ENCODE assay signal across 31 cellular contexts in genomic region chr18:65436430-65436829, GRCh38.
DNase-seq lines count a peak whose midpoint lies in the region; ATAC-seq and TF ChIP-seq lines count a peak whose summit lies in the region.
"Had no signal": no experiment of that assay in that cellular context is flagged by ENCODE, and none has a peak within 500 bp of the region (broad histone marks: within the 10 kb centered on the region; RNA-seq: fewer than 3 reads in every experiment).

No MANE protein-coding gene starts in this region.

- CTCF ChIA-PET in WTC11 (lab: Charles Lee) = no interaction called here

- POLR2A ChIA-PET in WTC11 (lab: Charles Lee) = no interaction called here

- 0 out of 2 replicates have a peak, but pooled peaks cover 2% of the 10 kb centered on the region for H3K36me3 Mint-ChIP-seq in WTC11
- H3K36me3 Mint-ChIP-seq: activated CD4-positive, alpha-beta memory T cell treated with anti-CD3 and anti-CD28 coated beads for 36 hours; activated naive CD4-positive, alpha-beta T cell treated with anti-CD3 and anti-CD28 coated beads, Interleukin-2, amount 10 ng/mL, durations not matched to agents 7 days and 5 days; brain; stimulated activated memory B cell treated with anti-CD40 and anti-IgM and Interleukin-4, amounts not matched to agents 10 μg/mL and 1 μg/mL and 100 μg/mL, for 72 hours had no signal

- H3K23ac ChIP-seq in mesenchymal stem cell (ENCODE audit: low read length in 2 of 2) = no peak overlapping the region

- intact Hi-C loops in gastrocnemius medialis (cut with DNase I; ENCODE audit: low total_unique reads) = no loop called here

- no peaks in the 10 kb centered on the region for H4K20me1 ChIP-seq in Loucy (ENCODE audit: insufficient read depth, low read length, poor library complexity, severe bottlenecking)

- peaks cover 11% of the 10 kb centered on the region for H3K9me3 Mint-ChIP-seq in WTC11
- H3K9me3 Mint-ChIP-seq: stimulated activated memory B cell treated with anti-CD40 and anti-IgM and Interleukin-4, amounts not matched to agents 10 μg/mL and 1 μg/mL and 100 μg/mL, for 72 hours had no signal

- H3K79me2 ChIP-seq in Loucy (ENCODE audit: insufficient read depth, low read length) = no peaks in the 10 kb centered on the region

- no peak overlapping the region for H2BK120ac ChIP-seq in mesenchymal stem cell (ENCODE audit: low read depth, low read length)

- no peak overlapping the region for H3K4me3 Mint-ChIP-seq in WTC11
- H3K4me3 Mint-ChIP-seq: activated CD4-positive, alpha-beta memory T cell treated with anti-CD3 and anti-CD28 coated beads for 36 hours; activated naive CD4-positive, alpha-beta T cell treated with anti-CD3 and anti-CD28 coated beads, Interleukin-2, amount 10 ng/mL, durations not matched to agents 7 days and 5 days; activated T-helper 1 cell treated with anti-CD3 and anti-CD28 coated beads, Interleukin-12 subunit alpha, Interleukin-12 subunit beta, Interleukin-2, Interleukin-4 antibody, amounts not matched to agents 30 ng/mL and 10 ng/mL and 1 ng/mL, durations not matched to agents 14 hours and 24 hours and 36 hours; brain; CD4-positive, alpha-beta T cell; HFFc6; stimulated activated memory B cell treated with anti-CD40 and anti-IgM and Interleukin-4, amounts not matched to agents 10 μg/mL and 1 μg/mL and 100 μg/mL, for 72 hours; T-helper 1 cell treated with Interleukin-12 subunit alpha and Interleukin-12 subunit beta and Interleukin-4 antibody, amounts not matched to agents 30 μg/mL and 1 μg/mL, for 36 hours had no signal

- no peak overlapping the region for H2BK15ac ChIP-seq in mesenchymal stem cell (ENCODE audit: low read depth, poor library complexity, severe bottlenecking)

- H2BK12ac ChIP-seq in mesenchymal stem cell (ENCODE audit: low read length in 2 of 2) = no peak overlapping the region

- TF ChIP-seq CTCF in Loucy (conservative IDR thresholded peaks at IDR 0.05; ENCODE audit: low read length) (0 out of 2 replicates have a peak, but pooled peaks have one; percentile 12), WTC11 (IDR thresholded peaks at IDR 0.05) (peak; percentile 20; the same call in 1 of the 2 replicates), gastrocnemius medialis (IDR thresholded peaks at IDR 0.05 in 4 of 5, conservative IDR thresholded peaks at IDR 0.05 in 1 of 5) (no peak)

- H3K4me1 Mint-ChIP-seq in WTC11 = 0 out of 2 replicates have a peak, but pooled peaks cover 2% of the 10 kb centered on the region
- H3K4me1 Mint-ChIP-seq: activated naive CD4-positive, alpha-beta T cell treated with anti-CD3 and anti-CD28 coated beads, Interleukin-2, amount 10 ng/mL, durations not matched to agents 7 days and 5 days; stimulated activated memory B cell treated with anti-CD40 and anti-IgM and Interleukin-4, amounts not matched to agents 10 μg/mL and 1 μg/mL and 100 μg/mL, for 72 hours had no signal

- H3K36me3 ChIP-seq in Loucy (ENCODE audit: insufficient read depth, low read length) (no peaks in the 10 kb centered on the region), mesenchymal stem cell (ENCODE audit: control insufficient read depth in 1 of 2, insufficient read depth in 2 of 2, low read depth in 1 of 2, low read length in 2 of 2) (no peaks in the 10 kb centered on the region), gastrocnemius medialis (no peaks in the 10 kb centered on the region)
- H3K36me3 ChIP-seq: heart left ventricle, left lung, prostate gland, sigmoid colon, suprapubic skin had no signal

- no peaks in the 10 kb centered on the region for H3F3A ChIP-seq in Loucy (ENCODE audit: low read depth)

- no peak overlapping the region for H3K27ac ChIP-seq in mesenchymal stem cell (ENCODE audit: low read length, poor library complexity, severe bottlenecking)
- H3K27ac ChIP-seq in gastrocnemius medialis = no peak overlapping the region
- H3K27ac ChIP-seq: epithelial cell of prostate, heart left ventricle, HL-60, left lung, prostate gland, RWPE1, sigmoid colon, suprapubic skin had no signal

- H3K4me2 ChIP-seq in Loucy (ENCODE audit: low read depth, low read length, poor library complexity, severe bottlenecking) = no peak overlapping the region
- no peak overlapping the region for H3K4me2 ChIP-seq in mesenchymal stem cell (ENCODE audit: low read length, poor library complexity, severe bottlenecking)

- no peak for TF ChIP-seq POLR2A in gastrocnemius medialis (IDR thresholded peaks at IDR 0.05)

- no peak overlapping the region for H2AFZ ChIP-seq in Loucy (ENCODE audit: low read length)
- no peak overlapping the region for H2AFZ ChIP-seq in mesenchymal stem cell (ENCODE audit: low read depth, low read length)

- H3K27ac Mint-ChIP-seq in WTC11 = no peak overlapping the region
- H3K27ac Mint-ChIP-seq: activated CD4-positive, alpha-beta memory T cell treated with anti-CD3 and anti-CD28 coated beads for 36 hours; activated naive CD4-positive, alpha-beta T cell treated with anti-CD3 and anti-CD28 coated beads, Interleukin-2, amount 10 ng/mL, durations not matched to agents 7 days and 5 days; activated T-helper 1 cell treated with anti-CD3 and anti-CD28 coated beads, Interleukin-12 subunit alpha, Interleukin-12 subunit beta, Interleukin-2, Interleukin-4 antibody, amounts not matched to agents 30 ng/mL and 10 ng/mL and 1 ng/mL, durations not matched to agents 14 hours and 24 hours and 36 hours; CD4-positive, alpha-beta T cell; HFFc6; stimulated activated memory B cell treated with anti-CD40 and anti-IgM and Interleukin-4, amounts not matched to agents 10 μg/mL and 1 μg/mL and 100 μg/mL, for 72 hours; T-helper 1 cell treated with Interleukin-12 subunit alpha and Interleukin-12 subunit beta and Interleukin-4 antibody, amounts not matched to agents 30 μg/mL and 1 μg/mL, for 36 hours had no signal

- H3K18ac ChIP-seq in mesenchymal stem cell (ENCODE audit: low read depth in 1 of 2, low read length in 2 of 2) = no peak overlapping the region

- no peak overlapping the region for H4K8ac ChIP-seq in mesenchymal stem cell (ENCODE audit: low read length)

- WGBS in mesenchymal stem cell = 80% methylated on average over 2 of the region's 4 CpGs

- H3K9me3 ChIP-seq in Loucy (ENCODE audit: insufficient read depth, low read depth, low read length) (no peaks in the 10 kb centered on the region), mesenchymal stem cell (ENCODE audit: control insufficient read depth, low read length) (no peaks in the 10 kb centered on the region), gastrocnemius medialis (no peaks in the 10 kb centered on the region)
- H3K9me3 ChIP-seq: left lung, prostate gland, suprapubic skin had no signal

- in situ Hi-C loops in gastrocnemius medialis (cut with MboI; ENCODE audit: low sequenced_read_pairs in 4 of 4) = no loop called here

- no peak overlapping the region for H3K4ac ChIP-seq in mesenchymal stem cell (ENCODE audit: low read depth in 1 of 2, low read length in 2 of 2)

- no peak overlapping the region for H3K14ac ChIP-seq in mesenchymal stem cell (ENCODE audit: low read length in 2 of 2)

- no peaks in the 10 kb centered on the region for H3K79me1 ChIP-seq in mesenchymal stem cell (replicated peaks; ENCODE audit: low read length, poor library complexity, severe bottlenecking)

- H2AK5ac ChIP-seq in mesenchymal stem cell (ENCODE audit: low read length, severe bottlenecking) = no peak overlapping the region

- H3K9ac ChIP-seq in Loucy (ENCODE audit: low read depth, low read length, poor library complexity, severe bottlenecking) (no peak overlapping the region), mesenchymal stem cell (ENCODE audit: low read length) (no peak overlapping the region)

- DNase-seq in ELF-1 (ENCODE audit: low read depth, low spot score) (peak; percentile 12), WTC11 (ENCODE audit: low spot score) (peak; percentile 60), mesenchymal stem cell (no peak), gastrocnemius medialis (no peak)
- DNase-seq: activated CD4-positive, alpha-beta memory T cell treated with anti-CD3 and anti-CD28 coated beads for 36 hours; activated CD8-positive, alpha-beta memory T cell treated with anti-CD3 and anti-CD28 coated beads, Interleukin-2, amount 50 U/mL, for 4 hours; activated naive CD4-positive, alpha-beta T cell treated with anti-CD3 and anti-CD28 coated beads, Interleukin-2, amount 10 ng/mL, durations not matched to agents 7 days and 5 days; CD4-positive, alpha-beta T cell; heart left ventricle; HFFc6; Kasumi-1; MV-4-11; NCI-H187; NCI-H2171 treated with DMSO at 0.1 percent for 48 hours; NCI-H524 treated with DMSO at 0.1 percent for 48 hours; sigmoid colon; stimulated activated CD4-positive, alpha-beta T cell treated with anti-CD3 and anti-CD28 coated beads, Interleukin-4, amount 100 ng/mL, for 24 hours had no signal

- H4K91ac ChIP-seq in mesenchymal stem cell (ENCODE audit: low read length) = peak overlapping the region; percentile 27

- H3K9me2 ChIP-seq in Loucy (replicated peaks; ENCODE audit: low read depth, low read length) = no peaks in the 10 kb centered on the region

- H3K27me3 Mint-ChIP-seq in WTC11 (ENCODE audit: low read depth) = no peaks in the 10 kb centered on the region
- H3K27me3 Mint-ChIP-seq: activated CD4-positive, alpha-beta memory T cell treated with anti-CD3 and anti-CD28 coated beads for 36 hours; activated naive CD4-positive, alpha-beta T cell treated with anti-CD3 and anti-CD28 coated beads, Interleukin-2, amount 10 ng/mL, durations not matched to agents 7 days and 5 days; brain; CD4-positive, alpha-beta T cell; stimulated activated memory B cell treated with anti-CD40 and anti-IgM and Interleukin-4, amounts not matched to agents 10 μg/mL and 1 μg/mL and 100 μg/mL, for 72 hours had no signal

- no peaks in the 10 kb centered on the region for H3K27me3 ChIP-seq in Loucy (ENCODE audit: insufficient read depth, low read length, poor library complexity, severe bottlenecking)
- no peaks in the 10 kb centered on the region for H3K27me3 ChIP-seq in mesenchymal stem cell (ENCODE audit: control insufficient read depth in 1 of 2, insufficient read depth in 1 of 2, low read length in 2 of 2)
- no peaks in the 10 kb centered on the region for H3K27me3 ChIP-seq in gastrocnemius medialis
- H3K27me3 ChIP-seq: heart left ventricle, left lung, sigmoid colon, suprapubic skin had no signal

- H2BK5ac ChIP-seq in mesenchymal stem cell (ENCODE audit: low read depth, low read length, poor library complexity, severe bottlenecking) = no peak overlapping the region

- H3K4me1 ChIP-seq in Loucy (ENCODE audit: insufficient read depth, low read length, poor library complexity, severe bottlenecking) (no peaks in the 10 kb centered on the region), mesenchymal stem cell (ENCODE audit: control insufficient read depth, insufficient read depth, low read depth, low read length) (no peaks in the 10 kb centered on the region), gastrocnemius medialis (no peaks in the 10 kb centered on the region)
- H3K4me1 ChIP-seq: heart left ventricle, left lung, prostate gland, sigmoid colon, suprapubic skin had no signal

- peak; percentile 99 for ATAC-seq in WTC11
- ATAC-seq in GM21717 (IDR thresholded peaks at IDR 0.05; ENCODE audit: unreplicated experiment) = no peak
- no peak for ATAC-seq in gastrocnemius medialis
- no peak for ATAC-seq in GM18870 (IDR thresholded peaks at IDR 0.05; ENCODE audit: unreplicated experiment)
- ATAC-seq: activated CD4-positive, CD25-positive, alpha-beta regulatory T cell treated with anti-CD3 and anti-CD28 coated beads, Interleukin-2, amount 50 U/mL, for 24 hours; heart left ventricle; left lung; stimulated activated memory B cell treated with anti-CD40 and anti-IgM and Interleukin-4, amounts not matched to agents 10 μg/mL and 1 μg/mL and 100 μg/mL, for 72 hours had no signal

- H3K4me3 ChIP-seq in Loucy (ENCODE audit: low read length, poor library complexity, severe bottlenecking) (no peak overlapping the region), mesenchymal stem cell (ENCODE audit: insufficient read depth in 1 of 2, low read depth in 1 of 2, low read length in 2 of 2) (no peak overlapping the region), gastrocnemius medialis (no peak overlapping the region)
- H3K4me3 ChIP-seq: heart left ventricle, left lung, prostate gland, sigmoid colon, suprapubic skin had no signal

Comparison
In these comparisons a context has a peak if more than half of its experiments do, and no peak if none do; other contexts are left out.
1. DNase-seq: peak in ELF-1 (single experiment) and WTC11 (single experiment); none in mesenchymal stem cell (single experiment) and gastrocnemius medialis (0 of 2).
2. CTCF ChIP-seq: peak in Loucy (single experiment) and WTC11 (single experiment); none in gastrocnemius medialis (0 of 5).